In the genomic region with DNA sequence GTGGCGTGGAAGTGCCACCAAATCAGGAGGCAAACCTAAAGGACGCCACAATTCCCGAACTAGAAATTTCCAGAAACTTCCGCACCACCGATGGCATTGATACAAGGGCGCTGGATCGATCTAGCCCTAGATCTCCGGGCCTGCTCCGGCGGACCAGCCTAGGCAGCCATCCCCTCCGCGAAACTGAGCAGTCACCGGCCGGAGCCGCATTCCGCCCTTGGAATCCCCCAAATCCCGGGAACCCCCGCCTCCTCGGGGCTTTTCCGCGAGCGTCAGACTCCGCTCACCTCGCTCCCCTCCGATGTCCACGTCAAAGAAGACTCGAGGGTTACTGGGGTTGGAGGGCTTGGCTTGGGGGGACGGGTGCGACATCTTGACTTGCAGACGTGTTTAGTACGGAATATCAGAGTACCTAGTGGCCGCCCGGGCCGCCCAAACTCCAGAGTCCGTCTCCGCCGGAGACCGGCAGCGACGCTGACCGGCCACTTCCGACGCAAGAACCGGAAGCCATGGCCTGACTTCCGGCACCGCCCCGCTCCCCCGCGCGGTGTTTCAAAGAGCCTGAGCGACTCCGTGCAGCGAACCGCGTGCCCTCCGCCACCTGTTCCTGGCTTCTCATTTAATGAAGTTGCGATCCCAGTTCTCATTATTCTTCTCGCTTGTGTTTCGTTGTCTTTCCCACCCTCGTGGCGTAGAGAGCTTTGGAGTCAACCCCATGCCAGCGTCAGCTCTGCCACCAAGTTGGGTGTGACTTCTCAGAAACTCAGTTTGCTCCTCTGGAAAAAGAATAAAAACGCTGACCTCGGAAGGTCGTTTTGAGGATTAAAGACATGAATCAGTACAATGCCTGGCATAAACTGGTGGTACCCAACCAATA, we compare ENCODE assay signal across 8 cellular contexts. TPM values are rescaled to one million over a fixed set of nuclear protein-coding genes. Genes with fewer than 3 reads are reported as not detected.
DNase-seq lines count a peak whose midpoint lies in the region; ATAC-seq and TF ChIP-seq lines count a peak whose summit lies in the region.

A gene (minus strand): TSS at position 480 of the 877 bp plus-strand sequence. CDS start 108 bp downstream, at position 372.

- no peaks in the 10 kb centered on the region for H3K9me3 ChIP-seq in spleen

- peak within 1 kb of the TSS; percentile 87 to 94 (median 91) for H3K27ac ChIP-seq in spleen

- peaks cover 9 to 27% (median 17%) of the 10 kb centered on the region in 6 donors for H3K4me1 ChIP-seq in spleen

- peak; percentile 98 for ATAC-seq in GM18909 (IDR thresholded peaks at IDR 0.05; ENCODE audit: poor library complexity, unreplicated experiment)
- peak; percentile 98 for ATAC-seq in HG03159 (IDR thresholded peaks at IDR 0.05; ENCODE audit: unreplicated experiment)

- 0 to 1% (median 0%) methylated on average over 61 to 65 of the region's 65 CpGs for WGBS in spleen, 5 donors

- peak in 1 of 11 experiments; percentile 22 for TF ChIP-seq CTCF in spleen (IDR thresholded peaks at IDR 0.05 in 8 of 11, conservative IDR thresholded peaks at IDR 0.05 in 3 of 11)

- H3K4me3 ChIP-seq in spleen: peak within 1 kb of the TSS; percentile 61 to 86 (median 78)

- peaks cover 0 to 13% (median 0%) of the 10 kb centered on the region in 7 donors for H3K27me3 ChIP-seq in spleen (replicated peaks in 1 of 7)

- DNase-seq in AG08395 (ENCODE audit: low spot score) (peak; percentile 88), NCI-H2227 (lab: John Stamatoyannopoulos, UW; ENCODE audit: unreplicated experiment) (peak; percentile 84), inferior parietal cortex (ENCODE audit: extremely low spot score) (peak; percentile 90), spleen (peak; percentile 96)
- DNase-seq in activated CD4-positive, CD25-positive, alpha-beta regulatory T cell treated with anti-CD3 and anti-CD28 coated beads, Interleukin-2, amount 50 U/mL, for 16 hours (ENCODE audit: low read depth, low spot score): peak; percentile 70
- peak; percentile 74 for DNase-seq in central memory CD4-positive, alpha-beta T cell

- TF ChIP-seq POLR2A in spleen (IDR thresholded peaks at IDR 0.05): no peak

- intact Hi-C loops in spleen (cut with DNase I; ENCODE audit: low total_unique reads): loop anchor here (10.0 kb wide), 1 partner anchor 452 kb away; no protein-coding TSS in a partner anchor

- H3K36me3 ChIP-seq in spleen: peaks cover 0 to 33% (median 21%) of the 10 kb centered on the region in 6 donors

RNA-seq across cellular contexts. Expression of the gene that starts here (rescaled TPM):
- total RNA-seq in spleen: 10 to 100 TPM; 16.5 to 31.5 (median 18.4) TPM
- polyA plus RNA-seq in spleen: 10 to 100 TPM; 14.3 to 24.1 (median 22.5) TPM

Comparison
In these comparisons a context has a peak if more than half of its experiments do, and no peak if none do; other contexts are left out.
1. Peak in every context shown above with its lines: DNase-seq, ATAC-seq, H3K4me3 ChIP-seq and H3K27ac ChIP-seq.